ENCODE assay signal across 8 cellular contexts in genomic region chr3:52144034-52144795, GRCh38. TPM values are rescaled to one million over a fixed set of nuclear protein-coding genes. Genes with fewer than 3 reads are reported as not detected.
DNase-seq lines count a peak whose midpoint lies in the region; ATAC-seq and TF ChIP-seq lines count a peak whose summit lies in the region.

No MANE protein-coding gene starts in this region.

- H3K79me2 ChIP-seq in mammary epithelial cell (ENCODE audit: insufficient read depth, low read length): peaks cover 20% of the 10 kb centered on the region

- no peak overlapping the region for H3K27ac ChIP-seq in mammary epithelial cell (ENCODE audit: insufficient read depth, low read depth, low read length)

- H3K9me3 ChIP-seq in mammary epithelial cell (replicated peaks; ENCODE audit: insufficient read depth, low read length): no peaks in the 10 kb centered on the region

- dilution Hi-C loops in mammary epithelial cell (cut with HindIII; ENCODE audit: low sequenced_read_pairs): loop anchor here (10.0 kb wide), 2 partner anchors 179 to 269 kb away; partner anchors contain the start of genes IQCF5 and PCBP4

- CTCF ChIA-PET in mammary epithelial cell (lab: Charles Lee; ENCODE audit: low non-redundant PET): no interaction called here

- no TSS peak for BruUV-seq in mammary epithelial cell (replicated peaks; lab: Mats Ljungman, UMichigan)

- TF ChIP-seq CTCF in AG10803 (conservative IDR thresholded peaks at IDR 0.05; ENCODE audit: low read length) (peak; percentile 95), mammary epithelial cell (conservative IDR thresholded peaks at IDR 0.05 in 1 of 2, IDR thresholded peaks at IDR 0.05 in 1 of 2; ENCODE audit: extremely low read depth in 1 of 2, insufficient read depth in 1 of 2, low read depth in 1 of 2, low read length in 2 of 2) (peak; percentile 82 to 94)

- intact Hi-C loops in mammary epithelial cell (cut with micrococcal nuclease): loop anchor here (1.0 to 5.0 kb wide), 6 partner anchors 21 to 303 kb away; partner anchors contain the start of genes GPR62, PARP3 and SEMA3G

- H3K9ac ChIP-seq in mammary epithelial cell (ENCODE audit: insufficient read depth, low read length): no peak overlapping the region

- H3K4me1 ChIP-seq in mammary epithelial cell (ENCODE audit: insufficient read depth, low read length): peaks cover 9% of the 10 kb centered on the region

- DNase-seq in AG10803 (ENCODE audit: low read depth) (peak; percentile 84), NCI-H2107 (lab: John Stamatoyannopoulos, UW) (peak; percentile 16), mammary epithelial cell (peak; percentile 53), iris pigment epithelial cell (ENCODE audit: low read depth) (peak; percentile 79)
- DNase-seq in activated CD4-positive, CD25-positive, alpha-beta regulatory T cell (lab: John Stamatoyannopoulos, UW): peak; percentile 73 to 80 (median 78)
- DNase-seq in stimulated activated CD4-positive, alpha-beta T cell treated with anti-CD3 and anti-CD28 coated beads, Interleukin-15, amount 100 ng/mL, for 48 hours (ENCODE audit: low read depth in 2 of 2): peak; percentile 67 to 79

- ATAC-seq in GM19324 (IDR thresholded peaks at IDR 0.05; ENCODE audit: low FRiP score, unreplicated experiment) (peak; percentile 38), HG02938 (IDR thresholded peaks at IDR 0.05; ENCODE audit: unreplicated experiment) (no peak)

- no peaks in the 10 kb centered on the region for H3K27me3 ChIP-seq in mammary epithelial cell (ENCODE audit: insufficient read depth, low read length)

- in situ Hi-C loops in mammary epithelial cell (cut with MboI; ENCODE audit: low sequenced_read_pairs in 2 of 2): loop anchor here in 1 of 2 donors (5.0 kb wide), 1 partner anchor 142 kb away; no protein-coding TSS in a partner anchor

- H3K4me3 ChIP-seq in AG10803 (ENCODE audit: low read length): no peak overlapping the region
- H3K4me3 ChIP-seq in mammary epithelial cell (replicated peaks in 1 of 3; ENCODE audit: insufficient read depth in 1 of 3, low read depth in 2 of 3, low read length in 3 of 3): no peak overlapping the region

- 42% methylated on average over 3 of the region's 3 CpGs for WGBS in mammary epithelial cell (ENCODE audit: low coverage, missing lambda C conversion rate)

- H2AFZ ChIP-seq in mammary epithelial cell (ENCODE audit: low read depth, low read length): no peak overlapping the region

- no peaks in the 10 kb centered on the region for H4K20me1 ChIP-seq in mammary epithelial cell (ENCODE audit: insufficient read depth, low read length)

- H3K4me2 ChIP-seq in mammary epithelial cell (ENCODE audit: insufficient read depth, low read depth, low read length): no peak overlapping the region

- H3K36me3 ChIP-seq in mammary epithelial cell (ENCODE audit: insufficient read depth, low read length): peaks cover 3% of the 10 kb centered on the region

RNA-seq across cellular contexts. Expression of gene POC1A, which starts 10.0 kb away (rescaled TPM):
- 10 to 100 TPM in 1 of 2 donors, 1 to 10 TPM in 1; 2.8 to 21.5 TPM for total RNA-seq in mammary epithelial cell
- 22.2 TPM for polyA plus RNA-seq in mammary epithelial cell
- 17.2 TPM for polyA minus RNA-seq in mammary epithelial cell

RNA-seq across cellular contexts. Expression of gene ALAS1, which starts 53.7 kb away (rescaled TPM):
- 10 to 100 TPM; 24.2 to 39.2 TPM for total RNA-seq in mammary epithelial cell
- 49.2 TPM for polyA plus RNA-seq in mammary epithelial cell
- 34.0 TPM for polyA minus RNA-seq in mammary epithelial cell

Comparison
In these comparisons a context has a peak if more than half of its experiments do, and no peak if none do; other contexts are left out.
1. DNase-seq: peak in every context shown above with its lines; median percentile 84 in AG10803; 79 in iris pigment epithelial cell; 78 in activated CD4-positive, CD25-positive, alpha-beta regulatory T cell; 73 in stimulated activated CD4-positive, alpha-beta T cell treated with anti-CD3 and anti-CD28 coated beads, Interleukin-15, amount 100 ng/mL, for 48 hours; 53 in mammary epithelial cell; 16 in NCI-H2107.